ENCODE assay signal across 8 cellular contexts in the genomic region with DNA sequence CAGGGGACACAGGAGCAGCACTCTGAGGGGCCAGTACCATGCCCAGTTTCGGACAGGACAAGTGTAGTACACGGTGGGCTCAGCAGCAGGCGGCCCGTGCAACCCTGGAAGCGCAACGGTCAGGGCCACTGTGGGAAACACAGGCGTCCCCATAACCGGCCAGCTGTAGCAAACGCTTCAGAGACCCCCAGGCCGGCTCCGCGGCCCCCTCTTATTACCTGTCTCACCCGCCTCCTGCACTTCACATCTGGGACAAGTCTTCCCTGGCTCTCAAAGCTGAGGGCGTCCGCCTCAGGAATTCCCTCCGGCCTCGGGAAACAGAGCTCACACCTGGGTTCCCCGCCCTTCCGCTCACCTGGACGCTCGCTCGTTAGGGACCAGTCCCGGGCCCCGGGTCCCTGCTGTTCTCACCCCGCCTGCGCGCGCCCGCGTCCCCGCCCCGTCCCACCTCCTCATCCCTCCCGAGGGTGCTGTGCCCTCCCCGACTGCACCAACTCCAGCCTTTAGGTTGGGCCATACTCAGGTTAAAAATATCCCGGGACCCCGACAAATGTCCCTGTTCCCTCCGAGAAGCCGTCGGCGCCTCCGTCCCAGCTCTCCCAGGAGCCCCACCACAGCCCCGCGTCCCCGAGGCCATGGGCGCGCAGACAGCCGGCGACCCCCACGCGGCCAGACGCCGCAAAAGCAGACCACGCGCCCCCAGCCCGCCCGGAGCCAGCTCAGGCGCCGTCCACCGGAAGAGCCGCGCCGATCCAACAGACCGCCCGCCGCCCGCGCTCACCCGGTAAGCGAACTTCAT.
DNase-seq lines count a peak whose midpoint lies in the region; ATAC-seq and TF ChIP-seq lines count a peak whose summit lies in the region.
"Not testable (repeated sequence)": the region's sequence is repeated elsewhere in the genome, so short reads cannot be mapped to it uniquely, and the experiment has no call there.

No MANE protein-coding gene starts in this region.

- not testable (repeated sequence) for H3K79me2 ChIP-seq in osteoblast (ENCODE audit: insufficient read depth, low read length)

- not testable (repeated sequence) for H3K27me3 ChIP-seq in ascending aorta; esophagus squamous epithelium; kidney epithelial cell (ENCODE audit: control insufficient read depth, insufficient read depth, low read length); osteoblast (ENCODE audit: insufficient read depth, low read length); thoracic aorta (replicated peaks; ENCODE audit: insufficient read depth)

- H2AFZ ChIP-seq in osteoblast (ENCODE audit: low read length) = not testable (repeated sequence)

- TF ChIP-seq POLR2A in esophagus squamous epithelium (IDR thresholded peaks at IDR 0.05) = not testable (repeated sequence)

- intact Hi-C loops in ascending aorta (cut with DNase I); esophagus squamous epithelium (cut with DNase I): not testable (repeated sequence)

- TF ChIP-seq CTCF in ascending aorta (IDR thresholded peaks at IDR 0.05); esophagus squamous epithelium (IDR thresholded peaks at IDR 0.05); kidney epithelial cell (IDR thresholded peaks at IDR 0.05; ENCODE audit: insufficient read depth, low read length, poor library complexity, severe bottlenecking); osteoblast (IDR thresholded peaks at IDR 0.05; ENCODE audit: extremely low read depth, low read depth, low read length); thoracic aorta (IDR thresholded peaks at IDR 0.05): not testable (repeated sequence)

- not testable (repeated sequence) for H3K4me1 ChIP-seq in ascending aorta; esophagus squamous epithelium; osteoblast (ENCODE audit: insufficient read depth, low read length); thoracic aorta (ENCODE audit: control insufficient read depth in 1 of 2, low read depth in 2 of 2)

- WGBS in esophagus squamous epithelium, 2 donors = no CpG with 5 or more reads among the region's 69 CpGs

- peak overlapping the region in 1 of 2 donors; percentile 61 for H3K27ac ChIP-seq in ascending aorta
- H3K27ac ChIP-seq in esophagus squamous epithelium = peak overlapping the region in 2 of 4 donors; percentile 74 to 75
- not testable (repeated sequence) for H3K27ac ChIP-seq in osteoblast (ENCODE audit: low read depth, low read length); thoracic aorta

- H3K9me3 ChIP-seq in ascending aorta; esophagus squamous epithelium; osteoblast (ENCODE audit: low read depth, low read length); thoracic aorta: not testable (repeated sequence)

- peak overlapping the region; percentile 33 to 63 for H3K4me3 ChIP-seq in ascending aorta
- peak overlapping the region; percentile 14 to 67 (median 48) for H3K4me3 ChIP-seq in esophagus squamous epithelium
- H3K4me3 ChIP-seq in kidney epithelial cell (ENCODE audit: low read depth, low read length) = peak overlapping the region; percentile 10
- H3K4me3 ChIP-seq in osteoblast (ENCODE audit: insufficient read depth, low read length) = peak overlapping the region; percentile 56
- H3K4me3 ChIP-seq in thoracic aorta = peak overlapping the region; percentile 47

- H3K4me2 ChIP-seq in osteoblast (ENCODE audit: insufficient read depth, low read length) = not testable (repeated sequence)

- not testable (repeated sequence) for DNase-seq in ascending aorta (ENCODE audit: low spot score in 2 of 2); esophagus squamous epithelium (lab: John Stamatoyannopoulos, UW); kidney epithelial cell (ENCODE audit: low read depth); osteoblast (ENCODE audit: insufficient read length, low spot score, missing footprints); thoracic aorta (ENCODE audit: low spot score)

- not testable (repeated sequence) for H4K20me1 ChIP-seq in osteoblast (ENCODE audit: insufficient read depth, low read length)

- ATAC-seq in GM18868 (IDR thresholded peaks at IDR 0.05; ENCODE audit: unreplicated experiment) = peak; percentile 14
- peak; percentile 24 for ATAC-seq in HG03097 (IDR thresholded peaks at IDR 0.05; ENCODE audit: low FRiP score, unreplicated experiment)
- peak; percentile 38 for ATAC-seq in SK-N-SH treated with all-trans-retinoic acid at 6 μM for 48 hours
- not testable (repeated sequence) for ATAC-seq in thoracic aorta (ENCODE audit: insufficient number of reproducible peaks, low FRiP score, low read depth)

- H3K36me3 ChIP-seq in ascending aorta; esophagus squamous epithelium; kidney epithelial cell (ENCODE audit: control insufficient read depth, insufficient read depth, low read length); osteoblast (ENCODE audit: insufficient read depth, low read length); thoracic aorta: not testable (repeated sequence)
